In genomic region chr20:54172856-54173652, GRCh38 we compare ENCODE assay signal across 1 cellular context.
TF ChIP-seq lines count a peak whose summit lies in the region.

No MANE protein-coding gene starts in this region.

TF ChIP-seq in WTC11, 78 proteins besides CTCF, POLR2A, EP300 and RAD21 (continued from another document and continues in another):
- TF ChIP-seq ATF2 (CRISPR knock-in tag; IDR thresholded peaks at IDR 0.05; ENCODE audit: borderline replicate concordance, low read depth): no peak
- TF ChIP-seq E2F4 (CRISPR knock-in tag; IDR thresholded peaks at IDR 0.05; ENCODE audit: borderline replicate concordance, low read depth): peak; percentile 75
- TF ChIP-seq OVOL2 (CRISPR knock-in tag; IDR thresholded peaks at IDR 0.05; ENCODE audit: borderline replicate concordance): no peak
- peak; percentile 91 for TF ChIP-seq MAX (CRISPR knock-in tag; IDR thresholded peaks at IDR 0.05)
- TF ChIP-seq ELF4 (CRISPR knock-in tag; IDR thresholded peaks at IDR 0.05; ENCODE audit: low read depth): peak; percentile 68; the same call in 1 of the 2 replicates
- no peak for TF ChIP-seq RORB (CRISPR knock-in tag; IDR thresholded peaks at IDR 0.05)
- TF ChIP-seq EMX1 (CRISPR knock-in tag; IDR thresholded peaks at IDR 0.05): no peak
- no peak; the same call in 1 of the 2 replicates for TF ChIP-seq NR1H2 (CRISPR knock-in tag; IDR thresholded peaks at IDR 0.05)
- TF ChIP-seq MYBL2 (CRISPR knock-in tag; IDR thresholded peaks at IDR 0.05): peak; percentile 66; the same call in 1 of the 2 replicates
- TF ChIP-seq CREM (CRISPR knock-in tag; IDR thresholded peaks at IDR 0.05): no peak
- TF ChIP-seq MLX (CRISPR knock-in tag; IDR thresholded peaks at IDR 0.05): no peak
- no peak for TF ChIP-seq NFYB (CRISPR knock-in tag; conservative IDR thresholded peaks at IDR 0.05; ENCODE audit: low read depth)
- TF ChIP-seq ZNF396 (CRISPR knock-in tag; IDR thresholded peaks at IDR 0.05; ENCODE audit: borderline replicate concordance): no peak
- no peak for TF ChIP-seq ZNF281 (CRISPR knock-in tag; IDR thresholded peaks at IDR 0.05)
- TF ChIP-seq FOXJ3 (CRISPR knock-in tag; IDR thresholded peaks at IDR 0.05; ENCODE audit: borderline replicate concordance): no peak
- peak; percentile 68; the same call in 1 of the 2 replicates for TF ChIP-seq ZBTB21 (CRISPR knock-in tag; IDR thresholded peaks at IDR 0.05; ENCODE audit: borderline replicate concordance)
- no peak for TF ChIP-seq SOX15 (CRISPR knock-in tag; IDR thresholded peaks at IDR 0.05)
- no peak for TF ChIP-seq ATF3 (CRISPR knock-in tag; conservative IDR thresholded peaks at IDR 0.05)
- no peak for TF ChIP-seq GRHL2 (CRISPR knock-in tag; IDR thresholded peaks at IDR 0.05; ENCODE audit: insufficient replicate concordance, severe bottlenecking)
- no peak; the same call in 1 of the 2 replicates for TF ChIP-seq CREB1 (CRISPR knock-in tag; IDR thresholded peaks at IDR 0.05)
- TF ChIP-seq ETV6 (CRISPR knock-in tag; IDR thresholded peaks at IDR 0.05): no peak; the same call in 1 of the 2 replicates
- TF ChIP-seq NFATC4 (CRISPR knock-in tag; IDR thresholded peaks at IDR 0.05): no peak
- TF ChIP-seq ZNF532 (CRISPR knock-in tag; IDR thresholded peaks at IDR 0.05; ENCODE audit: borderline replicate concordance): no peak
- peak; percentile 83; the same call in 1 of the 2 replicates for TF ChIP-seq ZNF232 (CRISPR knock-in tag; IDR thresholded peaks at IDR 0.05)
- TF ChIP-seq JUN (CRISPR knock-in tag; IDR thresholded peaks at IDR 0.05): no peak
- TF ChIP-seq HMGXB4 (CRISPR knock-in tag; IDR thresholded peaks at IDR 0.05): peak; percentile 39
- TF ChIP-seq E2F5 (CRISPR knock-in tag; IDR thresholded peaks at IDR 0.05): no peak
- no peak for TF ChIP-seq AFF4 (CRISPR knock-in tag; IDR thresholded peaks at IDR 0.05; ENCODE audit: borderline replicate concordance)
- no peak for TF ChIP-seq ZNF416 (CRISPR knock-in tag; IDR thresholded peaks at IDR 0.05)
- TF ChIP-seq CDX4 (CRISPR knock-in tag; IDR thresholded peaks at IDR 0.05; ENCODE audit: borderline replicate concordance): no peak
- no peak for TF ChIP-seq ZNF138 (CRISPR knock-in tag; conservative IDR thresholded peaks at IDR 0.05)
- TF ChIP-seq NR2C2 (CRISPR knock-in tag; IDR thresholded peaks at IDR 0.05): peak; percentile 33; the same call in 1 of the 2 replicates
- TF ChIP-seq USF1 (CRISPR knock-in tag; IDR thresholded peaks at IDR 0.05): no peak; the same call in 1 of the 2 replicates
- TF ChIP-seq ATF6 (CRISPR knock-in tag; IDR thresholded peaks at IDR 0.05): peak; percentile 23; the same call in 1 of the 2 replicates
- TF ChIP-seq JAZF1 (CRISPR knock-in tag; IDR thresholded peaks at IDR 0.05): no peak
- no peak for TF ChIP-seq GTF2I (CRISPR knock-in tag; conservative IDR thresholded peaks at IDR 0.05)
- TF ChIP-seq NR3C1 (CRISPR knock-in tag; conservative IDR thresholded peaks at IDR 0.05; ENCODE audit: low read depth): no peak
